In genomic region chr1:163315773-163316374, GRCh38 we compare ENCODE assay signal across 8 cellular contexts. TPM values are rescaled to one million over a fixed set of nuclear protein-coding genes. Genes with fewer than 3 reads are reported as not detected.
DNase-seq lines count a peak whose midpoint lies in the region; ATAC-seq lines count a peak whose summit lies in the region.

No MANE protein-coding gene starts in this region.

- no peaks in the 10 kb centered on the region for H3K36me3 Mint-ChIP-seq in naive B cell

- H3K4me3 Mint-ChIP-seq in naive B cell: no peak overlapping the region

- H3K4me1 Mint-ChIP-seq in naive B cell: peaks cover 2 to 3% (median 2%) of the 10 kb centered on the region in 3 donors

- H3K27me3 Mint-ChIP-seq in naive B cell: no peaks in the 10 kb centered on the region

- ATAC-seq in naive B cell (ENCODE audit: low read depth in 2 of 2) (no peak), HG03039 (IDR thresholded peaks at IDR 0.05; ENCODE audit: unreplicated experiment) (no peak)

- DNase-seq in DMS153 treated with DMSO at 0.1 percent for 48 hours (lab: John Stamatoyannopoulos, UW; ENCODE audit: unreplicated experiment) (peak; percentile 74), DMS153 (lab: John Stamatoyannopoulos, UW) (no peak), LHCN-M2 (ENCODE audit: low read depth) (peak; percentile 52), SKM-1 treated with dmso at 0.1 percent for 144 hours (lab: John Stamatoyannopoulos, UW; ENCODE audit: unreplicated experiment) (peak; percentile 47), dermis blood vessel endothelial cell (peak; percentile 78), naive B cell (peak; percentile 22), occipital lobe (lab: John Stamatoyannopoulos, UW) (no peak)

- no peak overlapping the region for H3K27ac Mint-ChIP-seq in naive B cell

- no peaks in the 10 kb centered on the region for H3K9me3 Mint-ChIP-seq in naive B cell

RNA-seq across cellular contexts. Expression of gene NUF2, which starts 5.9 kb away (rescaled TPM):
- total RNA-seq in LHCN-M2 (2014; rRNA removed) (78.2 and 82.9 TPM in 2 replicates), dermis blood vessel endothelial cell (5.3 and 19.7 TPM in 2 replicates), occipital lobe (5.1 TPM)
- 10.8 TPM for polyA plus RNA-seq in LHCN-M2 (2012)
- 1 to 10 TPM in 2 of 6 donors, under 1 TPM in 3, not detected in 1; 0.13 to 1.7 (median 0.88) TPM for polyA plus RNA-seq in naive B cell (ENCODE audit: low read depth in 6 of 6)

Comparison
In these comparisons a context has a peak if more than half of its experiments do, and no peak if none do; other contexts are left out.
1. DNase-seq: peak in DMS153 treated with DMSO at 0.1 percent for 48 hours (single experiment), LHCN-M2 (single experiment), SKM-1 treated with dmso at 0.1 percent for 144 hours (single experiment), dermis blood vessel endothelial cell (single experiment) and naive B cell (single experiment); none in DMS153 (single experiment) and occipital lobe (single experiment).